ENCODE assay signal across 1 cellular context in the genomic region with DNA sequence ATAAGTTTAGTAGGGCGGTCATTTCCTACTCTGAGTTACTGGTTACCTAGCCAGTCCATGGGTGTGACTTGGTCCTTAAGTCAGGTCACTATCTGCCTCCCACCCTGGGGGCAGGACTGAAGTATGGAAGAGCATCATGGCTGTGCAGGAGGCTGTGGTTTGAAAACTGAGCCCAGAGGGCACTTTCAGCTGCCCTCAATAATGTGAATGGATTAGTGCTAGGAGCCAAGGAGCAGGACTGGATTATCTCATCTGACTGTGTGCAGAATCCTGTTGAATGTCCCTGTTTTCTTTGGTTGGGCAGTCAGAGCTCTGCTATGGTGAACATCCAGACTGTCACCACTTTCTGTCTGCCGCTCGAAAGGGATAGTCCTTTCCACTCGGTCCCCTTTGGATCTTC.
TF ChIP-seq lines count a peak whose summit lies in the region.

No MANE protein-coding gene starts in this region.

TF ChIP-seq in GM12878, 131 proteins besides CTCF, POLR2A, EP300 and RAD21 (continued from another document):
- TF ChIP-seq, protein P1, sequence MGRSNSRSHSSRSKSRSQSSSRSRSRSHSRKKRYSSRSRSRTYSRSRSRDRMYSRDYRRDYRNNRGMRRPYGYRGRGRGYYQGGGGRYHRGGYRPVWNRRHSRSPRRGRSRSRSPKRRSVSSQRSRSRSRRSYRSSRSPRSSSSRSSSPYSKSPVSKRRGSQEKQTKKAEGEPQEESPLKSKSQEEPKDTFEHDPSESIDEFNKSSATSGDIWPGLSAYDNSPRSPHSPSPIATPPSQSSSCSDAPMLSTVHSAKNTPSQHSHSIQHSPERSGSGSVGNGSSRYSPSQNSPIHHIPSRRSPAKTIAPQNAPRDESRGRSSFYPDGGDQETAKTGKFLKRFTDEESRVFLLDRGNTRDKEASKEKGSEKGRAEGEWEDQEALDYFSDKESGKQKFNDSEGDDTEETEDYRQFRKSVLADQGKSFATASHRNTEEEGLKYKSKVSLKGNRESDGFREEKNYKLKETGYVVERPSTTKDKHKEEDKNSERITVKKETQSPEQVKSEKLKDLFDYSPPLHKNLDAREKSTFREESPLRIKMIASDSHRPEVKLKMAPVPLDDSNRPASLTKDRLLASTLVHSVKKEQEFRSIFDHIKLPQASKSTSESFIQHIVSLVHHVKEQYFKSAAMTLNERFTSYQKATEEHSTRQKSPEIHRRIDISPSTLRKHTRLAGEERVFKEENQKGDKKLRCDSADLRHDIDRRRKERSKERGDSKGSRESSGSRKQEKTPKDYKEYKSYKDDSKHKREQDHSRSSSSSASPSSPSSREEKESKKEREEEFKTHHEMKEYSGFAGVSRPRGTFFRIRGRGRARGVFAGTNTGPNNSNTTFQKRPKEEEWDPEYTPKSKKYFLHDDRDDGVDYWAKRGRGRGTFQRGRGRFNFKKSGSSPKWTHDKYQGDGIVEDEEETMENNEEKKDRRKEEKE (IDR thresholded peaks at IDR 0.05) = no peak
- no peak for TF ChIP-seq GATAD2B (conservative IDR thresholded peaks at IDR 0.05; ENCODE audit: low read depth)
- TF ChIP-seq CHD1 (IDR thresholded peaks at IDR 0.05; ENCODE audit: low read depth, low read length) = no peak
- TF ChIP-seq, protein P2, sequence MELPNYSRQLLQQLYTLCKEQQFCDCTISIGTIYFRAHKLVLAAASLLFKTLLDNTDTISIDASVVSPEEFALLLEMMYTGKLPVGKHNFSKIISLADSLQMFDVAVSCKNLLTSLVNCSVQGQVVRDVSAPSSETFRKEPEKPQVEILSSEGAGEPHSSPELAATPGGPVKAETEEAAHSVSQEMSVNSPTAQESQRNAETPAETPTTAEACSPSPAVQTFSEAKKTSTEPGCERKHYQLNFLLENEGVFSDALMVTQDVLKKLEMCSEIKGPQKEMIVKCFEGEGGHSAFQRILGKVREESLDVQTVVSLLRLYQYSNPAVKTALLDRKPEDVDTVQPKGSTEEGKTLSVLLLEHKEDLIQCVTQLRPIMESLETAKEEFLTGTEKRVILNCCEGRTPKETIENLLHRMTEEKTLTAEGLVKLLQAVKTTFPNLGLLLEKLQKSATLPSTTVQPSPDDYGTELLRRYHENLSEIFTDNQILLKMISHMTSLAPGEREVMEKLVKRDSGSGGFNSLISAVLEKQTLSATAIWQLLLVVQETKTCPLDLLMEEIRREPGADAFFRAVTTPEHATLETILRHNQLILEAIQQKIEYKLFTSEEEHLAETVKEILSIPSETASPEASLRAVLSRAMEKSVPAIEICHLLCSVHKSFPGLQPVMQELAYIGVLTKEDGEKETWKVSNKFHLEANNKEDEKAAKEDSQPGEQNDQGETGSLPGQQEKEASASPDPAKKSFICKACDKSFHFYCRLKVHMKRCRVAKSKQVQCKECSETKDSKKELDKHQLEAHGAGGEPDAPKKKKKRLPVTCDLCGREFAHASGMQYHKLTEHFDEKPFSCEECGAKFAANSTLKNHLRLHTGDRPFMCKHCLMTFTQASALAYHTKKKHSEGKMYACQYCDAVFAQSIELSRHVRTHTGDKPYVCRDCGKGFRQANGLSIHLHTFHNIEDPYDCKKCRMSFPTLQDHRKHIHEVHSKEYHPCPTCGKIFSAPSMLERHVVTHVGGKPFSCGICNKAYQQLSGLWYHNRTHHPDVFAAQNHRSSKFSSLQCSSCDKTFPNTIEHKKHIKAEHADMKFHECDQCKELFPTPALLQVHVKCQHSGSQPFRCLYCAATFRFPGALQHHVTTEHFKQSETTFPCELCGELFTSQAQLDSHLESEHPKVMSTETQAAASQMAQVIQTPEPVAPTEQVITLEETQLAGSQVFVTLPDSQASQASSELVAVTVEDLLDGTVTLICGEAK (IDR thresholded peaks at IDR 0.05; ENCODE audit: borderline replicate concordance) = no peak
- TF ChIP-seq CHD4 (IDR thresholded peaks at IDR 0.05) = no peak
- TF ChIP-seq, protein P3, sequence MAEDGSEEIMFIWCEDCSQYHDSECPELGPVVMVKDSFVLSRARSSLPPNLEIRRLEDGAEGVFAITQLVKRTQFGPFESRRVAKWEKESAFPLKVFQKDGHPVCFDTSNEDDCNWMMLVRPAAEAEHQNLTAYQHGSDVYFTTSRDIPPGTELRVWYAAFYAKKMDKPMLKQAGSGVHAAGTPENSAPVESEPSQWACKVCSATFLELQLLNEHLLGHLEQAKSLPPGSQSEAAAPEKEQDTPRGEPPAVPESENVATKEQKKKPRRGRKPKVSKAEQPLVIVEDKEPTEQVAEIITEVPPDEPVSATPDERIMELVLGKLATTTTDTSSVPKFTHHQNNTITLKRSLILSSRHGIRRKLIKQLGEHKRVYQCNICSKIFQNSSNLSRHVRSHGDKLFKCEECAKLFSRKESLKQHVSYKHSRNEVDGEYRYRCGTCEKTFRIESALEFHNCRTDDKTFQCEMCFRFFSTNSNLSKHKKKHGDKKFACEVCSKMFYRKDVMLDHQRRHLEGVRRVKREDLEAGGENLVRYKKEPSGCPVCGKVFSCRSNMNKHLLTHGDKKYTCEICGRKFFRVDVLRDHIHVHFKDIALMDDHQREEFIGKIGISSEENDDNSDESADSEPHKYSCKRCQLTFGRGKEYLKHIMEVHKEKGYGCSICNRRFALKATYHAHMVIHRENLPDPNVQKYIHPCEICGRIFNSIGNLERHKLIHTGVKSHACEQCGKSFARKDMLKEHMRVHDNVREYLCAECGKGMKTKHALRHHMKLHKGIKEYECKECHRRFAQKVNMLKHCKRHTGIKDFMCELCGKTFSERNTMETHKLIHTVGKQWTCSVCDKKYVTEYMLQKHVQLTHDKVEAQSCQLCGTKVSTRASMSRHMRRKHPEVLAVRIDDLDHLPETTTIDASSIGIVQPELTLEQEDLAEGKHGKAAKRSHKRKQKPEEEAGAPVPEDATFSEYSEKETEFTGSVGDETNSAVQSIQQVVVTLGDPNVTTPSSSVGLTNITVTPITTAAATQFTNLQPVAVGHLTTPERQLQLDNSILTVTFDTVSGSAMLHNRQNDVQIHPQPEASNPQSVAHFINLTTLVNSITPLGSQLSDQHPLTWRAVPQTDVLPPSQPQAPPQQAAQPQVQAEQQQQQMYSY (CRISPR knock-in tag; IDR thresholded peaks at IDR 0.05) = no peak
- no peak for TF ChIP-seq EGR1 (IDR thresholded peaks at IDR 0.05; ENCODE audit: borderline replicate concordance in 1 of 2, low read depth in 2 of 2, low read length in 2 of 2)
- TF ChIP-seq SREBF1 (IDR thresholded peaks at IDR 0.05; ENCODE audit: low read length) = no peak
